In genomic region chr6:66851930-66852329, GRCh38 we compare ENCODE assay signal across 23 cellular contexts.
"Had no signal": no experiment of that assay in that cellular context is flagged by ENCODE, and none has a peak within 500 bp of the region (broad histone marks: within the 10 kb centered on the region; RNA-seq: fewer than 3 reads in every experiment).

No MANE protein-coding gene starts in this region.

- H3K4me3 ChIP-seq: colonic mucosa, ovary, sigmoid colon, suprapubic skin, tibial artery, upper lobe of right lung had no signal

- H3K27ac ChIP-seq: colonic mucosa, neutrophil, ovary, sigmoid colon, suprapubic skin, tibial artery, upper lobe of right lung, VCaP had no signal

- H3K9me3 ChIP-seq: colonic mucosa, neutrophil, ovary, sigmoid colon, suprapubic skin, tibial artery, upper lobe of right lung had no signal

- H3K27me3 ChIP-seq: colonic mucosa, neutrophil, ovary, sigmoid colon, suprapubic skin, tibial artery, upper lobe of right lung had no signal

- H3K36me3 ChIP-seq: colonic mucosa, neutrophil, ovary, sigmoid colon, suprapubic skin, tibial artery, upper lobe of right lung had no signal

- H3K4me1 ChIP-seq: colonic mucosa, sigmoid colon, suprapubic skin, tibial artery, upper lobe of right lung had no signal

- DNase-seq: activated CD4-positive, alpha-beta T cell treated with anti-CD3 and anti-CD28 coated beads for 4 hours; activated CD4-positive, alpha-beta T cell treated with anti-CD3 and anti-CD28 coated beads, Interleukin-2, amount 50 U/mL, for 4 hours; activated effector memory CD4-positive, alpha-beta T cell treated with Interleukin-2 at 50 U/mL for 16 hours; activated naive CD4-positive, alpha-beta T cell treated with Interleukin-2 at 50 U/mL for 16 hours; activated T-cell treated with anti-CD3 and anti-CD28 coated beads for 4 hours; activated T-cell treated with anti-CD3 and anti-CD28 coated beads, Interleukin-2, amount 50 U/mL, for 72 hours; anterior cingulate cortex; colonic mucosa; effector memory CD8-positive, alpha-beta T cell; naive B cell; nephron progenitor cell; ovary; sigmoid colon; small intestine; stimulated activated CD4-positive, alpha-beta T cell treated with anti-CD3 and anti-CD28 coated beads, Interleukin-1b, Interleukin-23, amount 100 ng/mL, for 48 hours; stimulated activated naive CD4-positive, alpha-beta T cell; SW 1271; T-helper 9 cell; tibial artery; upper lobe of right lung had no signal

- ATAC-seq: activated T-cell treated with anti-CD3 and anti-CD28 coated beads, Interleukin-2, amount 50 U/mL, for 72 hours; effector memory CD8-positive, alpha-beta T cell; upper lobe of right lung had no signal
